Comparison of ENCODE assay signal across 13 cellular contexts in genomic region chr5:172757394-172758010, GRCh38. TPM values are rescaled to one million over a fixed set of nuclear protein-coding genes. Genes with fewer than 3 reads are reported as not detected.
DNase-seq lines count a peak whose midpoint lies in the region; ATAC-seq and TF ChIP-seq lines count a peak whose summit lies in the region.
"Had no signal": no experiment of that assay in that cellular context is flagged by ENCODE, and none has a peak within 500 bp of the region (broad histone marks: within the 10 kb centered on the region; RNA-seq: fewer than 3 reads in every experiment).

No MANE protein-coding gene starts in this region.

- no peaks in the 10 kb centered on the region for H3K27me3 ChIP-seq in ascending aorta
- H3K27me3 ChIP-seq in mucosa of rectum (ENCODE audit: control insufficient read depth in 2 of 2, insufficient read depth in 2 of 2, low read length in 2 of 2): no peaks in the 10 kb centered on the region
- no peaks in the 10 kb centered on the region for H3K27me3 ChIP-seq in vagina
- H3K27me3 ChIP-seq in Caco-2 (replicated peaks; ENCODE audit: control insufficient read depth, insufficient read depth, low read length): no peaks in the 10 kb centered on the region
- H3K27me3 ChIP-seq: dorsolateral prefrontal cortex had no signal

- peak; percentile 3 for ATAC-seq in Right ventricle myocardium superior (ENCODE audit: poor library complexity)
- ATAC-seq in left ventricle myocardium superior: no peak

- H3K4me3 ChIP-seq in ascending aorta: no peak overlapping the region
- no peak overlapping the region for H3K4me3 ChIP-seq in mucosa of rectum (ENCODE audit: low read length in 2 of 2)
- H3K4me3 ChIP-seq in vagina: no peak overlapping the region
- no peak overlapping the region for H3K4me3 ChIP-seq in Caco-2 (ENCODE audit: low read depth, low read length)

- intact Hi-C loops in Right ventricle myocardium superior (cut with DNase I) (no loop called here), left ventricle myocardium superior (cut with micrococcal nuclease) (no loop called here), ascending aorta (cut with DNase I) (no loop called here), vagina (cut with DNase I) (no loop called here), Caco-2 (cut with micrococcal nuclease; ENCODE audit: unreplicated experiment) (no loop called here)

- no peak overlapping the region for H3K9ac ChIP-seq in mucosa of rectum (ENCODE audit: low read depth in 1 of 2, low read length in 2 of 2)

- no TSS peak for BruUV-seq in Caco-2 (replicated peaks; lab: Mats Ljungman, UMichigan)

- no peak overlapping the region for H3K27ac Mint-ChIP-seq in Caco-2 (ENCODE audit: unreplicated experiment)
- H3K27ac Mint-ChIP-seq: activated naive CD4-positive, alpha-beta T cell treated with anti-CD3 and anti-CD28 coated beads, Interleukin-2, amount 50 U/mL, for 24 hours had no signal

- H3K36me3 ChIP-seq in ascending aorta (no peaks in the 10 kb centered on the region), mucosa of rectum (ENCODE audit: control insufficient read depth in 2 of 2, insufficient read depth in 2 of 2, low read length in 2 of 2) (no peaks in the 10 kb centered on the region), vagina (no peaks in the 10 kb centered on the region), Caco-2 (ENCODE audit: control insufficient read depth, insufficient read depth, low read length) (no peaks in the 10 kb centered on the region)

- H3K27ac ChIP-seq in ascending aorta (peak overlapping the region; percentile 15 to 49), mucosa of rectum (ENCODE audit: low read depth in 2 of 2, low read length in 2 of 2) (peak overlapping the region; percentile 71), vagina (peak overlapping the region; percentile 74)

- H3K4me1 Mint-ChIP-seq in Caco-2 (ENCODE audit: low read depth, unreplicated experiment): no peaks in the 10 kb centered on the region

- no peak for TF ChIP-seq POLR2A in vagina (IDR thresholded peaks at IDR 0.05)

- H3K4me1 ChIP-seq in ascending aorta (no peaks in the 10 kb centered on the region), mucosa of rectum (ENCODE audit: control insufficient read depth in 2 of 2, insufficient read depth in 2 of 2, low read length in 2 of 2) (peaks cover 0 to 6% of the 10 kb centered on the region in 2 donors), vagina (peaks cover 11% of the 10 kb centered on the region), Caco-2 (no peaks in the 10 kb centered on the region)

- no peaks in the 10 kb centered on the region for H3K36me3 Mint-ChIP-seq in Caco-2 (ENCODE audit: insufficient read depth, unreplicated experiment)
- H3K36me3 Mint-ChIP-seq: activated naive CD4-positive, alpha-beta T cell treated with anti-CD3 and anti-CD28 coated beads, Interleukin-2, amount 50 U/mL, for 24 hours had no signal

- H3K4me3 Mint-ChIP-seq in Caco-2 (ENCODE audit: unreplicated experiment): no peak overlapping the region
- H3K4me3 Mint-ChIP-seq: activated naive CD4-positive, alpha-beta T cell treated with anti-CD3 and anti-CD28 coated beads, Interleukin-2, amount 50 U/mL, for 24 hours had no signal

- TF ChIP-seq CTCF in ascending aorta (IDR thresholded peaks at IDR 0.05) (no peak), vagina (IDR thresholded peaks at IDR 0.05) (no peak), Caco-2 (IDR thresholded peaks at IDR 0.05; ENCODE audit: insufficient read depth in 1 of 2, low read depth in 1 of 2, low read length in 1 of 2, severe bottlenecking in 1 of 2, unreplicated experiment in 1 of 2) (no peak)

- POLR2A ChIA-PET in Caco-2 (lab: Charles Lee): no interaction called here

- DNase-seq in Right ventricle myocardium superior: no peak
- no peak for DNase-seq in left ventricle myocardium superior
- no peak for DNase-seq in ascending aorta (ENCODE audit: low spot score in 2 of 2)
- DNase-seq in vagina (ENCODE audit: extremely low spot score in 2 of 2): no peak
- no peak for DNase-seq in SIG-M5 treated with dmso at 0.1 percent for 504 hours (lab: John Stamatoyannopoulos, UW; ENCODE audit: unreplicated experiment)
- no peak for DNase-seq in HCEC 1CT
- no peak for DNase-seq in Caco-2
- DNase-seq: activated CD8-positive, alpha-beta memory T cell treated with anti-CD3 and anti-CD28 coated beads for 24 hours; DND-41; dorsolateral prefrontal cortex; T-helper 2 cell had no signal

- H3K9me3 ChIP-seq in ascending aorta (peaks cover 0 to 5% of the 10 kb centered on the region in 2 donors), mucosa of rectum (ENCODE audit: control insufficient read depth in 2 of 2, low read length in 2 of 2) (no peaks in the 10 kb centered on the region), vagina (no peaks in the 10 kb centered on the region), Caco-2 (0 out of 2 replicates have a peak, but pooled peaks cover 3% of the 10 kb centered on the region)

- no peaks in the 10 kb centered on the region for H3K27me3 Mint-ChIP-seq in Caco-2 (ENCODE audit: insufficient read depth, unreplicated experiment)
- H3K27me3 Mint-ChIP-seq: activated naive CD4-positive, alpha-beta T cell treated with anti-CD3 and anti-CD28 coated beads, Interleukin-2, amount 50 U/mL, for 24 hours had no signal

- CTCF ChIA-PET in Caco-2 (lab: Charles Lee): interaction anchor here (1.0 kb wide), 1 partner anchor 176 kb away, joined by 3 read pairs; no protein-coding TSS in a partner anchor

- no peaks in the 10 kb centered on the region for H3K9me3 Mint-ChIP-seq in Caco-2 (ENCODE audit: unreplicated experiment)
- H3K9me3 Mint-ChIP-seq: activated naive CD4-positive, alpha-beta T cell treated with anti-CD3 and anti-CD28 coated beads, Interleukin-2, amount 50 U/mL, for 24 hours had no signal

RNA-seq across cellular contexts. Expression of gene DUSP1, which starts 13.5 kb away (rescaled TPM):
- total RNA-seq in Right ventricle myocardium superior (122 TPM), left ventricle myocardium superior (98.9 TPM), ascending aorta (3,919 TPM), vagina (2,876 TPM), Caco-2 (2022) (28.3 and 29.2 TPM in 2 replicates)

Comparison
In these comparisons a context has a peak if more than half of its experiments do, and no peak if none do; other contexts are left out.
1. RNA of gene DUSP1, which starts 13.5 kb away (total RNA-seq): 3,919 TPM in ascending aorta (single experiment) and 2,876 TPM in vagina (single experiment); 122 TPM in Right ventricle myocardium superior (single experiment), 98.9 TPM in left ventricle myocardium superior (single experiment) and 28.3 to 29.2 TPM in Caco-2; every median in the first group is over 10 times any median in the second.
2. Peak in every context shown above with its lines, with median percentiles within 50 percentile points of each other: H3K27ac ChIP-seq.